In genomic region chr6:37868447-37868825, GRCh38 we compare ENCODE assay signal across 10 cellular contexts. TPM values are rescaled to one million over a fixed set of nuclear protein-coding genes. Genes with fewer than 3 reads are reported as not detected.
A peak's percentile ranks its signal among the peaks of the same experiment; 100 is the strongest.
DNase-seq lines count a peak whose midpoint lies in the region; ATAC-seq, FAIRE-seq and TF ChIP-seq lines count a peak whose summit lies in the region.
"Had no signal": no experiment of that assay in that cellular context is flagged by ENCODE, and none has a peak within 500 bp of the region (broad histone marks: within the 10 kb centered on the region; RNA-seq: fewer than 3 reads in every experiment).

No MANE protein-coding gene starts in this region.

- H3K4me1 Mint-ChIP-seq in activated CD4-positive, alpha-beta memory T cell treated with anti-CD3 and anti-CD28 coated beads for 36 hours (ENCODE audit: low read depth), result peaks cover 66% of the 10 kb centered on the region
- peaks cover 25% of the 10 kb centered on the region for H3K4me1 Mint-ChIP-seq in activated CD4-positive, alpha-beta memory T cell treated with anti-CD3 and anti-CD28 coated beads, Interleukin-2, amount 10 ng/mL, durations not matched to agents 7 days and 5 days

- no peak for TF ChIP-seq CTCF in HepG2 (CRISPR knock-in tag; IDR thresholded peaks at IDR 0.05)

- CTCF ChIA-PET in activated CD4-positive, alpha-beta memory T cell treated with anti-CD3 and anti-CD28 coated beads for 36 hours (lab: Charles Lee), result interaction anchor here (1.0 kb wide), 1 partner anchor 77 kb away, joined by 3 read pairs; no protein-coding TSS in a partner anchor
- CTCF ChIA-PET in activated CD4-positive, alpha-beta memory T cell treated with anti-CD3 and anti-CD28 coated beads, Interleukin-2, amount 10 ng/mL, durations not matched to agents 7 days and 5 days (lab: Charles Lee), result interaction anchor here (0.7 kb wide), 1 partner anchor 9 kb away, joined by 4 read pairs; no protein-coding TSS in a partner anchor
- CTCF ChIA-PET in HepG2 (lab: Yijun Ruan, JAX; ENCODE audit: low intra/inter-chr PET ratio, low total read pairs), result no interaction called here

- BruUV-seq in HepG2 (replicated peaks; lab: Mats Ljungman, UMichigan), result no TSS peak

- no peak overlapping the region for H3K9ac ChIP-seq in HepG2 (ENCODE audit: insufficient read depth, low read depth, low read length)

- H3K27me3 Mint-ChIP-seq in activated CD4-positive, alpha-beta memory T cell treated with anti-CD3 and anti-CD28 coated beads for 36 hours, result no peaks in the 10 kb centered on the region
- H3K27me3 Mint-ChIP-seq in activated CD4-positive, alpha-beta memory T cell treated with anti-CD3 and anti-CD28 coated beads, Interleukin-2, amount 10 ng/mL, durations not matched to agents 7 days and 5 days, result no peaks in the 10 kb centered on the region

- H2AFZ ChIP-seq in HepG2 (ENCODE audit: low read length), result no peak overlapping the region

- no peak overlapping the region for H3K4me2 ChIP-seq in HepG2 (ENCODE audit: low read depth, low read length)

- peaks cover 34% of the 10 kb centered on the region for H4K20me1 ChIP-seq in HepG2 (ENCODE audit: insufficient read depth, low read length)

- FAIRE-seq in HepG2 (lab: Jason Lieb, UNC), result no peak

- no peak overlapping the region for H3K4me3 ChIP-seq in HepG2 (replicated peaks in 1 of 3; ENCODE audit: insufficient read depth in 1 of 3, low read depth in 2 of 3, low read length in 3 of 3)
- H3K4me3 ChIP-seq: esophagus muscularis mucosa had no signal

- H3K9me3 Mint-ChIP-seq in activated CD4-positive, alpha-beta memory T cell treated with anti-CD3 and anti-CD28 coated beads for 36 hours, result peaks cover 18% of the 10 kb centered on the region
- H3K9me3 Mint-ChIP-seq in activated CD4-positive, alpha-beta memory T cell treated with anti-CD3 and anti-CD28 coated beads, Interleukin-2, amount 10 ng/mL, durations not matched to agents 7 days and 5 days, result peaks cover 16% of the 10 kb centered on the region

- H3K36me3 ChIP-seq in HepG2 (replicated peaks in 1 of 2; ENCODE audit: control insufficient read depth in 1 of 2, insufficient read depth in 2 of 2, low read length in 2 of 2), result peaks cover 0 to 2% of the 10 kb centered on the region in 2 experiments; a peak in 1 of 5 replicates
- H3K36me3 ChIP-seq: esophagus muscularis mucosa had no signal

- 96% methylated on average over 4 of the region's 4 CpGs for WGBS in HepG2 (ENCODE audit: low lambda C conversion rate)

- no peak overlapping the region for H3K4me3 Mint-ChIP-seq in activated CD4-positive, alpha-beta memory T cell treated with anti-CD3 and anti-CD28 coated beads for 36 hours
- no peak overlapping the region for H3K4me3 Mint-ChIP-seq in activated CD4-positive, alpha-beta memory T cell treated with anti-CD3 and anti-CD28 coated beads, Interleukin-2, amount 10 ng/mL, durations not matched to agents 7 days and 5 days

- H3K27me3 ChIP-seq in HepG2 (ENCODE audit: control insufficient read depth in 1 of 2, insufficient read depth in 2 of 2, low read length in 2 of 2), result no peaks in the 10 kb centered on the region
- H3K27me3 ChIP-seq: esophagus muscularis mucosa had no signal

- peaks cover 13% of the 10 kb centered on the region for H3K36me3 Mint-ChIP-seq in activated CD4-positive, alpha-beta memory T cell treated with anti-CD3 and anti-CD28 coated beads for 36 hours
- H3K36me3 Mint-ChIP-seq in activated CD4-positive, alpha-beta memory T cell treated with anti-CD3 and anti-CD28 coated beads, Interleukin-2, amount 10 ng/mL, durations not matched to agents 7 days and 5 days (ENCODE audit: low read depth), result peaks cover 23% of the 10 kb centered on the region

- TF ChIP-seq EP300 in HepG2 (IDR thresholded peaks at IDR 0.05; ENCODE audit: low read depth in 2 of 2, low read length in 2 of 2) (no peak), HepG2 (CRISPR knock-in tag; IDR thresholded peaks at IDR 0.05; ENCODE audit: borderline replicate concordance) (no peak)

- H3K27ac ChIP-seq in HepG2 (ENCODE audit: extremely low read length, insufficient read depth, low read length), result no peak overlapping the region
- H3K27ac ChIP-seq: esophagus muscularis mucosa had no signal

- POLR2A ChIA-PET in activated CD4-positive, alpha-beta memory T cell treated with anti-CD3 and anti-CD28 coated beads for 36 hours (lab: Charles Lee), result no interaction called here
- POLR2A ChIA-PET in activated CD4-positive, alpha-beta memory T cell treated with anti-CD3 and anti-CD28 coated beads, Interleukin-2, amount 10 ng/mL, durations not matched to agents 7 days and 5 days (lab: Charles Lee), result no interaction called here
- POLR2A ChIA-PET in HepG2 (lab: Yijun Ruan, JAX), result no interaction called here

- in situ Hi-C loops in HepG2 (cut with HindIII; ENCODE audit: extremely low pct_ligation_motif_present, low pct_unique_long_range_greater_than_20kb), result no loop called here

- H3K79me2 ChIP-seq in HepG2 (ENCODE audit: insufficient read depth, low read length), result peaks cover 89% of the 10 kb centered on the region

- no peak overlapping the region for H3K27ac Mint-ChIP-seq in activated CD4-positive, alpha-beta memory T cell treated with anti-CD3 and anti-CD28 coated beads for 36 hours
- no peak overlapping the region for H3K27ac Mint-ChIP-seq in activated CD4-positive, alpha-beta memory T cell treated with anti-CD3 and anti-CD28 coated beads, Interleukin-2, amount 10 ng/mL, durations not matched to agents 7 days and 5 days

- TF ChIP-seq POLR2A in HepG2 (IDR thresholded peaks at IDR 0.05; ENCODE audit: insufficient read depth in 1 of 2, low read depth in 2 of 2, low read length in 2 of 2), result no peak

- no peak for TF ChIP-seq RAD21 in HepG2 (CRISPR knock-in tag; IDR thresholded peaks at IDR 0.05)

- peak; percentile 32 for DNase-seq in activated CD4-positive, alpha-beta memory T cell treated with anti-CD3 and anti-CD28 coated beads for 36 hours
- no peak for DNase-seq in activated CD4-positive, alpha-beta memory T cell treated with anti-CD3 and anti-CD28 coated beads, Interleukin-2, amount 10 ng/mL, durations not matched to agents 7 days and 5 days
- peak; percentile 33 for DNase-seq in fibroblast of peridontal ligament (ENCODE audit: extremely low read depth)
- peak; percentile 45 for DNase-seq in stimulated activated CD8-positive, alpha-beta memory T cell treated with anti-CD3 and anti-CD28 coated beads, Interleukin-4, amount 100 ng/mL, for 48 hours
- no peak for DNase-seq in HepG2 (ENCODE audit: low spot score)
- DNase-seq: NCI-H2171 treated with DMSO at 0.1 percent for 48 hours had no signal

- intact Hi-C loops in activated CD4-positive, alpha-beta memory T cell treated with anti-CD3 and anti-CD28 coated beads for 36 hours (cut with micrococcal nuclease), result loop anchor here (1.0 to 10.0 kb wide), 3 partner anchors 10 to 164 kb away; no protein-coding TSS in a partner anchor
- intact Hi-C loops in HepG2 (cut with micrococcal nuclease; ENCODE audit: unreplicated experiment), result no loop called here

- no peaks in the 10 kb centered on the region for H3K9me3 ChIP-seq in HepG2 (ENCODE audit: low read length)
- H3K9me3 ChIP-seq: esophagus muscularis mucosa had no signal

- H3K4me1 ChIP-seq in HepG2 (ENCODE audit: insufficient read depth, low read length), result no peaks in the 10 kb centered on the region

- ATAC-seq in SK-N-SH treated with all-trans-retinoic acid at 6 μM for 48 hours (peak; percentile 30; the same call in 2 of the 3 replicates), HepG2 (no peak), HG02870 (IDR thresholded peaks at IDR 0.05; ENCODE audit: unreplicated experiment) (no peak), GM21390 (IDR thresholded peaks at IDR 0.05; ENCODE audit: unreplicated experiment) (no peak)

TF ChIP-seq in SK-N-SH treated with all-trans-retinoic acid at 6 μM for 48 hours, 23 proteins besides CTCF, POLR2A, EP300 and RAD21 (continues in another document):
- TF ChIP-seq ZNF70 (CRISPR knock-in tag; IDR thresholded peaks at IDR 0.05) (no peak), ZFP3 (CRISPR knock-in tag; IDR thresholded peaks at IDR 0.05) (no peak), TOX (CRISPR knock-in tag; IDR thresholded peaks at IDR 0.05; ENCODE audit: borderline replicate concordance) (no peak), ZC3H10 (CRISPR knock-in tag; IDR thresholded peaks at IDR 0.05) (no peak), PPARA (CRISPR knock-in tag; IDR thresholded peaks at IDR 0.05; ENCODE audit: borderline replicate concordance) (no peak)

TF ChIP-seq in HepG2, 621 proteins besides CTCF, POLR2A, EP300 and RAD21 (continues in another document):
- TF ChIP-seq KLF9 (CRISPR knock-in tag; IDR thresholded peaks at IDR 0.05; ENCODE audit: low read depth), result no peak
- TF ChIP-seq ZNF777 (CRISPR knock-in tag; IDR thresholded peaks at IDR 0.05), result no peak

RNA-seq across cellular contexts. Expression of gene ZFAND3, which starts 48.9 kb away (rescaled TPM):
- total RNA-seq in activated CD4-positive, alpha-beta memory T cell treated with anti-CD3 and anti-CD28 coated beads for 36 hours, result 10 to 100 TPM; 35.1 to 36.4 TPM
- 10 to 100 TPM; 35.2 to 38.2 TPM for total RNA-seq in activated CD4-positive, alpha-beta memory T cell treated with anti-CD3 and anti-CD28 coated beads, Interleukin-2, amount 10 ng/mL, durations not matched to agents 7 days and 5 days
- total RNA-seq in HepG2 (2016; rRNA removed; fragmentation: Illumina TruSeq; extraction: Trizol), result 16.4 and 18.9 TPM in 2 replicates
- total RNA-seq in HepG2 (2016; cell fraction: cytosol; rRNA removed; fragmentation: Illumina TruSeq; extraction: Trizol; ENCODE audit: low read depth), result 5.8 and 9.0 TPM in 2 replicates
- total RNA-seq in HepG2 (2016; cell fraction: insoluble cytoplasmic fraction; rRNA removed; fragmentation: Illumina TruSeq; extraction: Trizol), result 14.6 and 17.0 TPM in 2 replicates
- 18.4 and 18.8 TPM in 2 replicates for total RNA-seq in HepG2 (2016; cell fraction: membrane; rRNA removed; fragmentation: Illumina TruSeq; extraction: Trizol)
- 15.4 and 17.1 TPM in 2 replicates for total RNA-seq in HepG2 (2016; cell fraction: nucleus; rRNA removed; fragmentation: Illumina TruSeq; extraction: Trizol)
- polyA plus RNA-seq in HepG2 (2011; rRNA removed), result 17.1 and 18.6 TPM in 2 replicates
- polyA plus RNA-seq in HepG2 (2011; cell fraction: cytosol; rRNA removed), result 16.2 and 21.9 TPM in 2 replicates
- polyA plus RNA-seq in HepG2 (2011; cell fraction: nucleus; rRNA removed), result 10.7 and 11.5 TPM in 2 replicates
- 101 and 105 TPM in 2 replicates for polyA plus RNA-seq in HepG2 (2012)
- 25.4 and 26.8 TPM in 2 replicates for polyA plus RNA-seq in HepG2 (2016; cell fraction: cytosol; fragmentation: Illumina TruSeq; extraction: Trizol; ENCODE audit: low read depth)
- 56.7 and 68.8 TPM in 2 replicates for polyA plus RNA-seq in HepG2 (2016; cell fraction: insoluble cytoplasmic fraction; fragmentation: Illumina TruSeq; extraction: Trizol; ENCODE audit: low read depth)
- polyA plus RNA-seq in HepG2 (2016; cell fraction: membrane; fragmentation: Illumina TruSeq; extraction: Trizol; ENCODE audit: low read depth), result 36.3 and 43.5 TPM in 2 replicates
- 49.1 and 59.9 TPM in 2 replicates for polyA plus RNA-seq in HepG2 (2016; cell fraction: nucleus; fragmentation: Illumina TruSeq; extraction: Trizol; ENCODE audit: insufficient read depth, low read depth)
- polyA minus RNA-seq in HepG2 (2011; rRNA and poly(A)+ RNA removed; ENCODE audit: low replicate concordance), result 8.2 and 21.8 TPM in 2 replicates
- polyA minus RNA-seq in HepG2 (2011; cell fraction: cytosol; rRNA and poly(A)+ RNA removed), result 18.6 and 29.8 TPM in 2 replicates
- 20.0 and 35.3 TPM in 2 replicates for polyA minus RNA-seq in HepG2 (2011; cell fraction: nucleus; rRNA and poly(A)+ RNA removed)

Comparison
In these comparisons a context has a peak if more than half of its experiments do, and no peak if none do; other contexts are left out.
1. DNase-seq: peak in activated CD4-positive, alpha-beta memory T cell treated with anti-CD3 and anti-CD28 coated beads for 36 hours (single experiment), fibroblast of peridontal ligament (single experiment) and stimulated activated CD8-positive, alpha-beta memory T cell treated with anti-CD3 and anti-CD28 coated beads, Interleukin-4, amount 100 ng/mL, for 48 hours (single experiment); none in activated CD4-positive, alpha-beta memory T cell treated with anti-CD3 and anti-CD28 coated beads, Interleukin-2, amount 10 ng/mL, durations not matched to agents 7 days and 5 days (single experiment) and HepG2 (single experiment).